Comparison of ENCODE assay signal across 21 cellular contexts in the genomic region with DNA sequence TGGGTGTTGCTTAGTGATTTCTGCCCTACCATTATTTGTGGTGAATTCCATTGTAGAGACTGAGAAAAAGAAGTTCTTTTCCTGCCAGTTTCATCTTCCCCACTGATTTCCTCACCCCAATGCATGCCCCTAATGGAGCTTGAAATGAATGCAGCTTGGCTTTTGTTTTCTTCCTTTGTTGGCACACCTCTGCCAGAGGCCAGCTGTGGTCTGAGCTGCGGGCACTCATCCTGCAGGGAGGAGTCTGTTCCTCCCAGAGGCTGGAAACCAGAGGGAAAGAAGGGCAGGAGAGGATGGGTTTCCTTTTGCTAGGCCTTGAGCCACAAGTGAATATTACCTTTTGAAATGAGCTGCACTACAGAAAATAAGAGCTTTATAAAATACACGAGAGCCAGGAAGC. TPM values are rescaled to one million over a fixed set of nuclear protein-coding genes. Genes with fewer than 3 reads are reported as not detected.
"Had no signal": no experiment of that assay in that cellular context is flagged by ENCODE, and none has a peak within 500 bp of the region (broad histone marks: within the 10 kb centered on the region; RNA-seq: fewer than 3 reads in every experiment).

No MANE protein-coding gene starts in this region.

- H3K4me2 ChIP-seq: hepatocyte had no signal

- H3K4me1 ChIP-seq: colonic mucosa, transverse colon, uterus had no signal

- H3K27ac Mint-ChIP-seq: activated CD8-positive, alpha-beta T cell treated with anti-CD3 and anti-CD28 coated beads for 36 hours; activated naive CD4-positive, alpha-beta T cell treated with anti-CD3 and anti-CD28 coated beads for 36 hours; activated T-cell treated with anti-CD3 and anti-CD28 coated beads, Interleukin-2, amount 50 U/mL, for 24 hours; activated T-helper 2 cell treated with anti-CD3 and anti-CD28 coated beads, Interferon-gamma antibody, Interleukin-2, Interleukin-4, amounts not matched to agents 10 μg/mL and 5 μg/mL and 100 μg/mL, durations not matched to agents 14 hours and 24 hours and 36 hours; nephron progenitor cell; stimulated activated naive CD8-positive, alpha-beta T cell treated with anti-CD3 and anti-CD28 coated beads, Interleukin-15, Interleukin-2, amounts not matched to agents 100 ng/mL and 50 ng/mL, for 24 hours had no signal

- DNase-seq: activated CD4-positive, alpha-beta T cell treated with anti-CD3 and anti-CD28 coated beads for 48 hours; activated CD4-positive, CD25-positive, alpha-beta regulatory T cell; activated CD8-positive, alpha-beta T cell treated with anti-CD3 and anti-CD28 coated beads for 36 hours; activated naive CD4-positive, alpha-beta T cell treated with anti-CD3 and anti-CD28 coated beads for 36 hours; activated T-cell treated with anti-CD3 and anti-CD28 coated beads, Interleukin-2, amount 50 U/mL, for 24 hours; colonic mucosa; left cardiac atrium; nephron progenitor cell; occipital lobe; posterior cingulate gyrus; retina; stimulated activated CD4-positive, alpha-beta T cell treated with anti-CD3 and anti-CD28 coated beads, Interleukin-2, amount 100 ng/mL, for 48 hours; T-helper 9 cell; transverse colon; uterus had no signal

- H3K9me3 Mint-ChIP-seq: activated naive CD4-positive, alpha-beta T cell treated with anti-CD3 and anti-CD28 coated beads for 36 hours; activated T-cell treated with anti-CD3 and anti-CD28 coated beads, Interleukin-2, amount 50 U/mL, for 24 hours; activated T-helper 2 cell treated with anti-CD3 and anti-CD28 coated beads, Interferon-gamma antibody, Interleukin-2, Interleukin-4, amounts not matched to agents 10 μg/mL and 5 μg/mL and 100 μg/mL, durations not matched to agents 14 hours and 24 hours and 36 hours; central memory CD8-positive, alpha-beta T cell had no signal

- H3K27me3 ChIP-seq: colonic mucosa, uterus had no signal

- H3K4me3 Mint-ChIP-seq: activated CD8-positive, alpha-beta T cell treated with anti-CD3 and anti-CD28 coated beads for 36 hours; activated naive CD4-positive, alpha-beta T cell treated with anti-CD3 and anti-CD28 coated beads for 36 hours; activated T-cell treated with anti-CD3 and anti-CD28 coated beads, Interleukin-2, amount 50 U/mL, for 24 hours; central memory CD8-positive, alpha-beta T cell; nephron progenitor cell; stimulated activated naive CD8-positive, alpha-beta T cell treated with anti-CD3 and anti-CD28 coated beads, Interleukin-15, Interleukin-2, amounts not matched to agents 100 ng/mL and 50 ng/mL, for 24 hours had no signal

- H3K4me3 ChIP-seq: colonic mucosa, hepatocyte, transverse colon, uterus had no signal

- H3K36me3 ChIP-seq: colonic mucosa, transverse colon, uterus had no signal

- H3K9me3 ChIP-seq: colonic mucosa, transverse colon, uterus had no signal

- H3K79me2 ChIP-seq: hepatocyte had no signal

- H3K4me1 Mint-ChIP-seq: central memory CD8-positive, alpha-beta T cell; nephron progenitor cell had no signal

- ATAC-seq: activated CD8-positive, alpha-beta T cell treated with anti-CD3 and anti-CD28 coated beads for 36 hours; left cardiac atrium had no signal

- H3K27ac ChIP-seq: colonic mucosa, hepatocyte, transverse colon, uterus had no signal

- H3K36me3 Mint-ChIP-seq: brain had no signal

RNA-seq across cellular contexts. Expression of gene ST8SIA2, which starts 9.3 kb away (rescaled TPM):
- total RNA-seq: activated CD8-positive, alpha-beta T cell treated with anti-CD3 and anti-CD28 coated beads for 36 hours; activated naive CD4-positive, alpha-beta T cell treated with anti-CD3 and anti-CD28 coated beads for 36 hours; activated T-helper 2 cell treated with anti-CD3 and anti-CD28 coated beads, Interferon-gamma antibody, Interleukin-2, Interleukin-4, amounts not matched to agents 10 μg/mL and 5 μg/mL and 100 μg/mL, durations not matched to agents 14 hours and 24 hours and 36 hours had no signal
- polyA plus RNA-seq: fibroblast of lung had no signal
